9 cellular contexts compared by ENCODE assay signal in genomic region chr3:106534206-106534605, GRCh38.
DNase-seq lines count a peak whose midpoint lies in the region; ATAC-seq lines count a peak whose summit lies in the region.
"Had no signal": no experiment of that assay in that cellular context is flagged by ENCODE, and none has a peak within 500 bp of the region (broad histone marks: within the 10 kb centered on the region; RNA-seq: fewer than 3 reads in every experiment).

No MANE protein-coding gene starts in this region.

- peak overlapping the region in 1 of 6 donors; percentile 47 for H3K27ac Mint-ChIP-seq in immature natural killer cell

- peaks cover 0 to 4% (median 2%) of the 10 kb centered on the region in 3 donors for H3K27me3 Mint-ChIP-seq in immature natural killer cell (ENCODE audit: low read depth in 3 of 3)

- peak overlapping the region in 3 of 5 donors; percentile 12 to 55 (median 22) for H3K4me3 Mint-ChIP-seq in immature natural killer cell

- peaks cover 9 to 12% of the 10 kb centered on the region in 2 donors for H3K4me1 Mint-ChIP-seq in immature natural killer cell

- DNase-seq in activated CD4-positive, CD25-positive, alpha-beta regulatory T cell (lab: John Stamatoyannopoulos, UW), result no peak
- DNase-seq in activated CD8-positive, alpha-beta memory T cell treated with anti-CD3 and anti-CD28 coated beads, Interleukin-2, amount 50 U/mL, for 24 hours (ENCODE audit: extremely low read depth), result peak; percentile 25
- DNase-seq in immature natural killer cell (peak; percentile 17 to 53 (median 35)), stromal cell of bone marrow (ENCODE audit: low read depth) (peak; percentile 43), NCI-H2107 treated with DMSO at 0.1 percent for 48 hours (lab: John Stamatoyannopoulos, UW; ENCODE audit: unreplicated experiment) (no peak), D341Med (ENCODE audit: low spot score) (no peak), NCI-H146 treated with DMSO at 0.1 percent for 48 hours (lab: John Stamatoyannopoulos, UW; ENCODE audit: unreplicated experiment) (no peak)

- ATAC-seq in activated CD4-positive, CD25-positive, alpha-beta regulatory T cell treated with anti-CD3 and anti-CD28 coated beads, Interleukin-2, amount 50 U/mL, for 24 hours, result peak; percentile 83 to 85
- ATAC-seq: gastroesophageal sphincter had no signal

- H3K36me3 Mint-ChIP-seq in immature natural killer cell, result peaks cover 0 to 6% (median 3%) of the 10 kb centered on the region in 3 donors

- H3K9me3 Mint-ChIP-seq in immature natural killer cell, result peaks cover 0 to 12% (median 7%) of the 10 kb centered on the region in 6 donors

Comparison
In these comparisons a context has a peak if more than half of its experiments do, and no peak if none do; other contexts are left out.
1. DNase-seq: peak in activated CD8-positive, alpha-beta memory T cell treated with anti-CD3 and anti-CD28 coated beads, Interleukin-2, amount 50 U/mL, for 24 hours (single experiment), immature natural killer cell (3 of 3) and stromal cell of bone marrow (single experiment); none in activated CD4-positive, CD25-positive, alpha-beta regulatory T cell (0 of 4), NCI-H2107 treated with DMSO at 0.1 percent for 48 hours (single experiment), D341Med (single experiment) and NCI-H146 treated with DMSO at 0.1 percent for 48 hours (single experiment).